ENCODE assay signal across 9 cellular contexts in the genomic region with DNA sequence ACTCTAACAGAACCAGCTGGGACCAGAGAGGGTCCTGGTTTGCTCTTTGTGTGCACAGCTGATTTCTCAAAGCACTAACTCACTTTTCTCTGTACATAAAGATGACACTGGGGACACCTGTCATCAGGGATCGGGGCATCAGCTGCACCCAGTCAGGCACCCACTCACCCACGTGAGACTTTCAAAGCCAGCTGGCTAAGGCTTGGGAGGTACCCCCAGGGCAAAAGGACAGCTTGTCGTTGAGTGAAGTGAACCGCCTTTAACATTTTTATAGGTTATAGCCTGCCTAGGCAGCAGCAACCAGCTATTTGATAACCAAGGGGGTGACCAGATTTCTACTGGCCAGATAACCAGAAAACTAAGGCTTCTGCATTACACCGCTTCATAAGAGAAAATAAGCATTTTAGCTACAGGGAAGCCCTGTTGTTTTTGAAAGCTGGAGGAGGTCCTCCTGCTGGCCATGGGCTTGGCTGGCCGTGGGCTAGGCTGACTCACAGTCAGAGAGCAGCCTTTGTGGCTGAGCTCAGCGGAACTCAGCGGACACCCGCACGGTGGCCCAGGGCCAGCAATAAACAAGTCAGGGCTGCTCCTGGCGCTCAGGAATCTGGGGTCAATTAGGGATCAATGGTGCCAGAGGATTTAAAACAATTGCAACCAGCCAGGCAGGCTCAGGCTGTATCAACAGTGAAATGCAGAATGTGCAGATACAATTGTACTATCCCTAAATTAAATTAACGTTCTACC. TPM values are rescaled to one million over a fixed set of nuclear protein-coding genes. Genes with fewer than 3 reads are reported as not detected.
DNase-seq lines count a peak whose midpoint lies in the region; ATAC-seq, FAIRE-seq and TF ChIP-seq lines count a peak whose summit lies in the region.
"Had no signal": no experiment of that assay in that cellular context is flagged by ENCODE, and none has a peak within 500 bp of the region (broad histone marks: within the 10 kb centered on the region; RNA-seq: fewer than 3 reads in every experiment).

No MANE protein-coding gene starts in this region.

- no peaks in the 10 kb centered on the region for H3K9me3 ChIP-seq in RWPE2 (ENCODE audit: severe bottlenecking)

- CTCF ChIA-PET in GM10248 (lab: Yijun Ruan, JAX) = interaction anchor here (0.7 to 2.9 kb wide), 5 partner anchors 11 to 660 kb away, joined by 3 to 17 read pairs (median 3); no protein-coding TSS in a partner anchor

- peak overlapping the region; percentile 63 for H3K27ac ChIP-seq in RWPE2 (ENCODE audit: poor library complexity, severe bottlenecking)

- no peak overlapping the region for H3K4me3 ChIP-seq in RWPE2 (ENCODE audit: severe bottlenecking)
- no peak overlapping the region for H3K4me3 ChIP-seq in fibroblast of mammary gland (ENCODE audit: control insufficient read depth, low read depth, low read length)

- POLR2A ChIA-PET in GM10248 (lab: Yijun Ruan, JAX) = no interaction called here

- DNase-seq in EL = peak; percentile 96
- peak; percentile 93 for DNase-seq in RWPE2 (ENCODE audit: low spot score)
- DNase-seq in fibroblast of mammary gland (ENCODE audit: low read depth) = peak; percentile 94
- peak; percentile 89 for DNase-seq in non-pigmented ciliary epithelial cell (ENCODE audit: low read depth)
- DNase-seq in SKM-1 (lab: John Stamatoyannopoulos, UW; ENCODE audit: unreplicated experiment) = no peak
- no peak for DNase-seq in GM10248 (ENCODE audit: extremely low spot score)
- DNase-seq in GM12891 (ENCODE audit: insufficient read length, low spot score) = no peak
- DNase-seq in activated CD8-positive, alpha-beta memory T cell treated with anti-CD3 and anti-CD28 coated beads for 24 hours = no peak

- peak; percentile 46 for TF ChIP-seq CTCF in RWPE2 (IDR thresholded peaks at IDR 0.05; ENCODE audit: poor library complexity, severe bottlenecking)
- TF ChIP-seq CTCF in fibroblast of mammary gland (conservative IDR thresholded peaks at IDR 0.05; ENCODE audit: control insufficient read depth, insufficient read depth, low read depth, low read length) = peak; percentile 57
- no peak for TF ChIP-seq CTCF in GM10248 (IDR thresholded peaks at IDR 0.05; ENCODE audit: control extremely low read depth, extremely low read depth, low read depth, missing control alignments)

- peaks cover 32% of the 10 kb centered on the region for H3K4me1 ChIP-seq in RWPE2 (ENCODE audit: insufficient read depth, poor library complexity, severe bottlenecking)

- no peaks in the 10 kb centered on the region for H3K27me3 ChIP-seq in RWPE2 (ENCODE audit: insufficient read depth, poor library complexity, severe bottlenecking)

- peak; percentile 98 for ATAC-seq in RWPE2 (ENCODE audit: low read depth)

- no peak for TF ChIP-seq POLR2A in GM12891 (IDR thresholded peaks at IDR 0.05; ENCODE audit: low read depth, low read length)

- no peak for FAIRE-seq in GM12891 (lab: Jason Lieb, UNC)
- FAIRE-seq: H1 had no signal

- no peaks in the 10 kb centered on the region for H3K36me3 ChIP-seq in RWPE2 (ENCODE audit: low read depth)

TF ChIP-seq in GM12891, 5 proteins besides CTCF, POLR2A, EP300 and RAD21:
- TF ChIP-seq POU2F2 (IDR thresholded peaks at IDR 0.05; ENCODE audit: low read depth, low read length) (no peak), POLR2AphosphoS5 (IDR thresholded peaks at IDR 0.05; ENCODE audit: low read depth, low read length) (no peak), PAX5 (IDR thresholded peaks at IDR 0.05; ENCODE audit: insufficient read depth, low read length, severe bottlenecking) (no peak), SPI1 (IDR thresholded peaks at IDR 0.05; ENCODE audit: low read depth, low read length) (no peak), TAF1 (IDR thresholded peaks at IDR 0.05; ENCODE audit: low read depth, low read length) (no peak)

RNA-seq across cellular contexts. Expression of a gene that starts 57.1 kb away (rescaled TPM):
- polyA plus RNA-seq in GM12891 (2012; ENCODE audit: low read depth, missing spikeins) = 52.0 TPM
- polyA plus RNA-seq: H1 had no signal

Comparison
In these comparisons a context has a peak if more than half of its experiments do, and no peak if none do; other contexts are left out.
1. DNase-seq: peak in EL (single experiment), RWPE2 (single experiment), fibroblast of mammary gland (single experiment) and non-pigmented ciliary epithelial cell (single experiment); none in SKM-1 (single experiment), GM10248 (single experiment), GM12891 (single experiment) and activated CD8-positive, alpha-beta memory T cell treated with anti-CD3 and anti-CD28 coated beads for 24 hours (single experiment).